12 cellular contexts compared by ENCODE assay signal in genomic region chr4:87911252-87911774, GRCh38.
DNase-seq lines count a peak whose midpoint lies in the region; FAIRE-seq and TF ChIP-seq lines count a peak whose summit lies in the region.
"Had no signal": no experiment of that assay in that cellular context is flagged by ENCODE, and none has a peak within 500 bp of the region (broad histone marks: within the 10 kb centered on the region; RNA-seq: fewer than 3 reads in every experiment).

No MANE protein-coding gene starts in this region.

- H2BK15ac ChIP-seq in H1 (ENCODE audit: low read length) = no peak overlapping the region
- H2BK15ac ChIP-seq in mesenchymal stem cell (ENCODE audit: low read depth, poor library complexity, severe bottlenecking) = no peak overlapping the region

- H2BK12ac ChIP-seq in H1 (ENCODE audit: low read depth, low read length) (0 out of 2 replicates have a peak overlapping the region, but pooled peaks have one; percentile 0), mesenchymal stem cell (ENCODE audit: low read length in 2 of 2) (peak overlapping the region in 1 of 2 experiments; percentile 66)

- CTCF ChIA-PET in H1 (lab: Charles Lee; ENCODE audit: partially characterized antibody) = interaction anchor here (1.4 to 4.8 kb wide), 2 partner anchors 8 to 62 kb away, joined by 4 to 52 read pairs; no protein-coding TSS in a partner anchor

- H3K18ac ChIP-seq in H1 (ENCODE audit: extremely low read depth, low read length) (peak overlapping the region; percentile 63), mesenchymal stem cell (ENCODE audit: low read depth in 1 of 2, low read length in 2 of 2) (peak overlapping the region in 1 of 2 experiments; percentile 5)

- peaks cover 4% of the 10 kb centered on the region for H3K9me3 Mint-ChIP-seq in type B pancreatic cell
- H3K9me3 Mint-ChIP-seq: stimulated activated naive CD8-positive, alpha-beta T cell treated with anti-CD3 and anti-CD28 coated beads, Interleukin-15, amount 100 ng/mL, for 72 hours had no signal

- H3K27me3 Mint-ChIP-seq in type B pancreatic cell = no peaks in the 10 kb centered on the region

- TF ChIP-seq RAD21 in H1 (IDR thresholded peaks at IDR 0.05 in 1 of 2, conservative IDR thresholded peaks at IDR 0.05 in 1 of 2; ENCODE audit: low read depth in 2 of 2, low read length in 2 of 2) = no peak

- no peak overlapping the region for H2AK5ac ChIP-seq in H1 (ENCODE audit: low read depth, low read length)
- no peak overlapping the region for H2AK5ac ChIP-seq in mesenchymal stem cell (ENCODE audit: low read length, severe bottlenecking)

- H3K27me3 ChIP-seq in H1 (replicated peaks in 1 of 4; ENCODE audit: control insufficient read depth in 3 of 4, extremely low read depth in 1 of 4, insufficient read depth in 3 of 4, low read length in 3 of 4) = no peaks in the 10 kb centered on the region
- H3K27me3 ChIP-seq in mesenchymal stem cell (ENCODE audit: control insufficient read depth in 1 of 2, insufficient read depth in 1 of 2, low read length in 2 of 2) = peaks cover 0 to 17% of the 10 kb centered on the region in 2 experiments

- peak overlapping the region; percentile 0; the same call in 1 of the 2 replicates for H2BK20ac ChIP-seq in H1 (ENCODE audit: low read length)

- H2AFZ ChIP-seq in H1 (ENCODE audit: low read length) (peak overlapping the region; percentile 38; the same call in 1 of the 2 replicates), mesenchymal stem cell (ENCODE audit: low read depth, low read length) (no peak overlapping the region)

- no peak overlapping the region for H3K56ac ChIP-seq in H1 (replicated peaks; ENCODE audit: insufficient read length, low read depth, low read length)

- peak overlapping the region; percentile 1 to 24; a peak in 1 of 4 replicates for H3K4me2 ChIP-seq in H1 (ENCODE audit: insufficient read depth in 1 of 2, low read depth in 2 of 2, low read length in 2 of 2)
- H3K4me2 ChIP-seq in mesenchymal stem cell (ENCODE audit: low read length, poor library complexity, severe bottlenecking) = no peak overlapping the region

- DNase-seq in SIG-M5 treated with dmso at 0.1 percent for 504 hours (lab: John Stamatoyannopoulos, UW; ENCODE audit: unreplicated experiment) (peak; percentile 14), SIG-M5 (lab: John Stamatoyannopoulos, UW) (no peak), H1 (ENCODE audit: low read depth in 1 of 2, low spot score in 2 of 2) (no peak), mesenchymal stem cell (peak; percentile 45), type B pancreatic cell (ENCODE audit: extremely low spot score, unreplicated experiment) (no peak), HPDE6-E6E7 (ENCODE audit: extremely low spot score) (no peak), GM19240 (ENCODE audit: insufficient read length, low spot score) (no peak), epidermal melanocyte (ENCODE audit: insufficient read length, low spot score) (no peak)
- DNase-seq: stimulated activated CD4-positive, alpha-beta T cell treated with anti-CD3 and anti-CD28 coated beads, Interleukin-4, amount 100 ng/mL, for 1 hour; stimulated activated naive CD8-positive, alpha-beta T cell treated with anti-CD3 and anti-CD28 coated beads, Interleukin-15, amount 100 ng/mL, for 72 hours had no signal

- H3K4me1 ChIP-seq in H1 (replicated peaks in 1 of 4; ENCODE audit: control insufficient read depth in 3 of 4, insufficient read depth in 4 of 4, low read length in 3 of 4) (peaks cover 0 to 12% (median 9%) of the 10 kb centered on the region in 4 experiments), mesenchymal stem cell (ENCODE audit: control insufficient read depth, insufficient read depth, low read depth, low read length) (peaks cover 2% of the 10 kb centered on the region)

- no peak for FAIRE-seq in H1 (lab: Jason Lieb, UNC)
- FAIRE-seq: endometrium, GM18507 had no signal

- H3K36me3 ChIP-seq in H1 (ENCODE audit: control insufficient read depth in 2 of 4, insufficient read depth in 4 of 4, low read length in 3 of 4) (no peaks in the 10 kb centered on the region), mesenchymal stem cell (ENCODE audit: control insufficient read depth in 1 of 2, insufficient read depth in 2 of 2, low read depth in 1 of 2, low read length in 2 of 2) (no peaks in the 10 kb centered on the region)

- TF ChIP-seq CTCF in H1 (IDR thresholded peaks at IDR 0.05; ENCODE audit: control extremely low read depth in 1 of 3, insufficient read depth in 1 of 3, low read depth in 1 of 3, low read length in 3 of 3) = no peak
- no peak for TF ChIP-seq CTCF in type B pancreatic cell (conservative IDR thresholded peaks at IDR 0.05)

- H3K27ac Mint-ChIP-seq in type B pancreatic cell = peak overlapping the region; percentile 67
- H3K27ac Mint-ChIP-seq: stimulated activated naive CD8-positive, alpha-beta T cell treated with anti-CD3 and anti-CD28 coated beads, Interleukin-15, amount 100 ng/mL, for 72 hours had no signal

- H3K4me3 Mint-ChIP-seq in type B pancreatic cell = peak overlapping the region; percentile 1
- H3K4me3 Mint-ChIP-seq: stimulated activated naive CD8-positive, alpha-beta T cell treated with anti-CD3 and anti-CD28 coated beads, Interleukin-15, amount 100 ng/mL, for 72 hours had no signal

- POLR2A ChIA-PET in H1 (lab: Charles Lee; ENCODE audit: partially characterized antibody) = interaction anchor here (1.0 to 4.6 kb wide), 7 partner anchors 8 to 46 kb away, joined by 5 to 25 read pairs (median 15); no protein-coding TSS in a partner anchor

- H4K8ac ChIP-seq in H1 (ENCODE audit: extremely low read depth, insufficient read depth, low read length) (no peak overlapping the region), mesenchymal stem cell (ENCODE audit: low read length) (no peak overlapping the region)

- no peaks in the 10 kb centered on the region for H3K23me2 ChIP-seq in H1 (ENCODE audit: low read depth, low read length)

- peaks cover 27% of the 10 kb centered on the region for H3K4me1 Mint-ChIP-seq in type B pancreatic cell (ENCODE audit: unreplicated experiment)
- H3K4me1 Mint-ChIP-seq: stimulated activated naive CD8-positive, alpha-beta T cell treated with anti-CD3 and anti-CD28 coated beads, Interleukin-15, amount 100 ng/mL, for 72 hours had no signal

- H3K36me3 Mint-ChIP-seq in type B pancreatic cell = peaks cover 3% of the 10 kb centered on the region

- TF ChIP-seq POLR2A in H1 (IDR thresholded peaks at IDR 0.05; ENCODE audit: control extremely low read depth in 1 of 2, low read depth in 2 of 2, low read length in 2 of 2) = no peak

- H3K9me3 ChIP-seq in H1 (ENCODE audit: insufficient read depth in 2 of 2, low read depth in 1 of 2, low read length in 1 of 2) (no peaks in the 10 kb centered on the region), mesenchymal stem cell (ENCODE audit: control insufficient read depth, low read length) (no peaks in the 10 kb centered on the region)

- H3K4ac ChIP-seq in H1 (replicated peaks; ENCODE audit: insufficient read length, low read depth, low read length) = no peak overlapping the region
- no peak overlapping the region for H3K4ac ChIP-seq in mesenchymal stem cell (ENCODE audit: low read depth in 1 of 2, low read length in 2 of 2)

- no peak overlapping the region for H3K14ac ChIP-seq in H1 (ENCODE audit: insufficient read length)
- H3K14ac ChIP-seq in mesenchymal stem cell (ENCODE audit: low read length in 2 of 2) = no peak overlapping the region

- H3K23ac ChIP-seq in H1 (ENCODE audit: insufficient read length) = no peak overlapping the region
- no peak overlapping the region for H3K23ac ChIP-seq in mesenchymal stem cell (ENCODE audit: low read length in 2 of 2)

- H4K20me1 ChIP-seq in H1 (replicated peaks in 1 of 2; ENCODE audit: control insufficient read depth in 1 of 2, insufficient read depth in 2 of 2, low read length in 2 of 2) = no peaks in the 10 kb centered on the region

- H4K91ac ChIP-seq in H1 (replicated peaks; ENCODE audit: insufficient read length, low read length) (peak overlapping the region; percentile 61), mesenchymal stem cell (ENCODE audit: low read length) (no peak overlapping the region)

- no peak for TF ChIP-seq EP300 in H1 (IDR thresholded peaks at IDR 0.05; ENCODE audit: borderline replicate concordance in 1 of 2, low read depth in 2 of 2, low read length in 2 of 2)

- H3K79me1 ChIP-seq in H1 (ENCODE audit: low read depth, low read length) = no peaks in the 10 kb centered on the region
- no peaks in the 10 kb centered on the region for H3K79me1 ChIP-seq in mesenchymal stem cell (replicated peaks; ENCODE audit: low read length, poor library complexity, severe bottlenecking)

- H3K79me2 ChIP-seq in H1 (ENCODE audit: control insufficient read depth in 1 of 2, insufficient read depth in 2 of 2, low read length in 2 of 2) = peaks cover 0 to 3% of the 10 kb centered on the region in 2 experiments; a peak in 1 of 4 replicates

- peak overlapping the region; percentile 74 for H2BK120ac ChIP-seq in H1 (replicated peaks; ENCODE audit: low read depth, low read length)
- H2BK120ac ChIP-seq in mesenchymal stem cell (ENCODE audit: low read depth, low read length) = no peak overlapping the region

- WGBS in H1 (ENCODE audit: extremely low coverage in 1 of 2, insufficient coverage in 1 of 2, insufficient read length in 1 of 2, insufficient replicate concordance in 2 of 2, low coverage in 1 of 2, low lambda C conversion rate in 2 of 2, missing lambda C conversion rate in 1 of 2), 2 experiments = 66% methylated on average over 4 of the region's 4 CpGs; no CpG with 5 or more reads in 1 of the 2 experiments
- WGBS in mesenchymal stem cell = 21% methylated on average over 3 of the region's 4 CpGs

- peak overlapping the region; percentile 32 for H4K5ac ChIP-seq in H1 (ENCODE audit: insufficient read length, low read depth, low read length)

- H3K9ac ChIP-seq in H1 (replicated peaks in 1 of 4; ENCODE audit: extremely low read depth in 1 of 4, low read depth in 3 of 4, low read length in 3 of 4) (no peak overlapping the region), mesenchymal stem cell (ENCODE audit: low read length) (no peak overlapping the region)

- H2BK5ac ChIP-seq in H1 (ENCODE audit: low read depth, low read length) (peak overlapping the region; percentile 21; the same call in 1 of the 2 replicates), mesenchymal stem cell (ENCODE audit: low read depth, low read length, poor library complexity, severe bottlenecking) (no peak overlapping the region)

- H3K4me3 ChIP-seq in H1 (ENCODE audit: extremely low read depth in 1 of 4, insufficient read depth in 2 of 4, low read depth in 3 of 4, low read length in 4 of 4) = no peak overlapping the region
- no peak overlapping the region for H3K4me3 ChIP-seq in mesenchymal stem cell (ENCODE audit: insufficient read depth in 1 of 2, low read depth in 1 of 2, low read length in 2 of 2)

- no peak overlapping the region for H3K27ac ChIP-seq in H1 (ENCODE audit: low read depth, low read length)
- peak overlapping the region; percentile 10 for H3K27ac ChIP-seq in mesenchymal stem cell (ENCODE audit: low read length, poor library complexity, severe bottlenecking)

TF ChIP-seq in H1, 55 proteins besides CTCF, POLR2A, EP300 and RAD21 (continues in another document):
- TF ChIP-seq HDAC6 (IDR thresholded peaks at IDR 0.05; ENCODE audit: low read depth, low read length) = no peak
- TF ChIP-seq MAFK (IDR thresholded peaks at IDR 0.05; ENCODE audit: low read depth, low read length) = no peak
- TF ChIP-seq KDM4A (IDR thresholded peaks at IDR 0.05; ENCODE audit: low read depth, low read length, severe bottlenecking) = no peak
- peak; percentile 49; the same call in 1 of the 2 replicates for TF ChIP-seq CEBPB (IDR thresholded peaks at IDR 0.05; ENCODE audit: low read depth, low read length)

Comparison
In these comparisons a context has a peak if more than half of its experiments do, and no peak if none do; other contexts are left out.
1. DNase-seq: peak in SIG-M5 treated with dmso at 0.1 percent for 504 hours (single experiment) and mesenchymal stem cell (single experiment); none in SIG-M5 (single experiment), H1 (0 of 2), type B pancreatic cell (single experiment), HPDE6-E6E7 (single experiment), GM19240 (single experiment) and epidermal melanocyte (single experiment).